In genomic region chr13:77528834-77529500, GRCh38 we compare ENCODE assay signal across 12 cellular contexts. TPM values are rescaled to one million over a fixed set of nuclear protein-coding genes. Genes with fewer than 3 reads are reported as not detected.
DNase-seq lines count a peak whose midpoint lies in the region; ATAC-seq and TF ChIP-seq lines count a peak whose summit lies in the region.
"Had no signal": no experiment of that assay in that cellular context is flagged by ENCODE, and none has a peak within 500 bp of the region (broad histone marks: within the 10 kb centered on the region; RNA-seq: fewer than 3 reads in every experiment).

No MANE protein-coding gene starts in this region.

- no peak for DNase-seq in activated CD4-positive, CD25-positive, alpha-beta regulatory T cell treated with anti-CD3 and anti-CD28 coated beads, Interleukin-2, amount 50 U/mL, for 72 hours
- no peak for DNase-seq in mesendoderm
- no peak for DNase-seq in NCI-H82 (lab: John Stamatoyannopoulos, UW)
- DNase-seq in DMS114 treated with DMSO at 0.1 percent for 48 hours (lab: John Stamatoyannopoulos, UW; ENCODE audit: unreplicated experiment), result no peak
- no peak for DNase-seq in HFFc6
- DNase-seq: GOT3, KG1 had no signal

- no peaks in the 10 kb centered on the region for H3K27me3 ChIP-seq in mesendoderm (ENCODE audit: insufficient read depth, low read length, poor library complexity)
- H3K27me3 ChIP-seq: ascending aorta had no signal

- H3K36me3 Mint-ChIP-seq in HFFc6 (ENCODE audit: low read depth), result no peaks in the 10 kb centered on the region

- no peak overlapping the region for H2AK5ac ChIP-seq in mesendoderm (ENCODE audit: low read length)

- H3K79me1 ChIP-seq in mesendoderm (ENCODE audit: low read length), result no peaks in the 10 kb centered on the region

- no peak overlapping the region for H2BK120ac ChIP-seq in mesendoderm (ENCODE audit: low read depth, low read length)

- no peak overlapping the region for H2BK5ac ChIP-seq in mesendoderm (ENCODE audit: low read length)

- no peak overlapping the region for H3K4me2 ChIP-seq in mesendoderm (ENCODE audit: low read length)

- H3K27me3 Mint-ChIP-seq in HFFc6 (ENCODE audit: insufficient read depth), result no peaks in the 10 kb centered on the region

- no peak overlapping the region for H3K27ac ChIP-seq in mesendoderm (ENCODE audit: low read depth, low read length)
- H3K27ac ChIP-seq: 22Rv1, ascending aorta had no signal

- no peak overlapping the region for H3K4me3 ChIP-seq in mesendoderm (ENCODE audit: low read length)
- H3K4me3 ChIP-seq: ascending aorta had no signal

- no peak overlapping the region for H3K4me3 Mint-ChIP-seq in HFFc6

- H4K5ac ChIP-seq in mesendoderm (ENCODE audit: low read length), result no peak overlapping the region

- WGBS in mesendoderm (ENCODE audit: extremely low coverage, insufficient coverage, low lambda C conversion rate), result no CpG with 5 or more reads among the region's 4 CpGs

- no peak overlapping the region for H3K23ac ChIP-seq in mesendoderm (ENCODE audit: low read length)

- H3K4me1 Mint-ChIP-seq in HFFc6 (ENCODE audit: low read depth), result no peaks in the 10 kb centered on the region

- no peak overlapping the region for H3K4ac ChIP-seq in mesendoderm (ENCODE audit: low read depth, low read length)

- H3K36me3 ChIP-seq in mesendoderm (ENCODE audit: control insufficient read depth, insufficient read depth, low read length), result no peaks in the 10 kb centered on the region
- H3K36me3 ChIP-seq: ascending aorta had no signal

- H3K4me1 ChIP-seq in mesendoderm (ENCODE audit: control insufficient read depth, low read depth, low read length), result peaks cover 7% of the 10 kb centered on the region
- H3K4me1 ChIP-seq: ascending aorta had no signal

- no peak overlapping the region for H4K8ac ChIP-seq in mesendoderm (ENCODE audit: low read depth, low read length)

- no peak overlapping the region for H3K56ac ChIP-seq in mesendoderm (ENCODE audit: low read length)

- H3K9ac ChIP-seq in mesendoderm (ENCODE audit: low read length), result no peak overlapping the region

- H3K27ac Mint-ChIP-seq in HFFc6, result no peak overlapping the region

- TF ChIP-seq CTCF in HFFc6 (IDR thresholded peaks at IDR 0.05), result no peak

- ATAC-seq in activated CD4-positive, CD25-positive, alpha-beta regulatory T cell treated with anti-CD3 and anti-CD28 coated beads, Interleukin-2, amount 50 U/mL, for 24 hours, result peak; percentile 17 to 55
- ATAC-seq in GM21529 (IDR thresholded peaks at IDR 0.05; ENCODE audit: unreplicated experiment), result peak; percentile 78
- ATAC-seq in HG03103 (IDR thresholded peaks at IDR 0.05; ENCODE audit: low read depth, unreplicated experiment), result peak; percentile 63

- H3K9me3 Mint-ChIP-seq in HFFc6, result no peaks in the 10 kb centered on the region; the same call in 1 of the 2 replicates

- H3K79me2 ChIP-seq in mesendoderm (ENCODE audit: control insufficient read depth, insufficient read depth, low read length), result no peaks in the 10 kb centered on the region

- peak overlapping the region; percentile 39 for H3K18ac ChIP-seq in mesendoderm (ENCODE audit: low read length)

- no peak overlapping the region for H2BK15ac ChIP-seq in mesendoderm (replicated peaks; ENCODE audit: low read depth)

RNA-seq across cellular contexts. Expression of gene SCEL, which starts 6.5 kb away (rescaled TPM):
- polyA plus RNA-seq in mesendoderm (2013, experiment 1 of 2), result 0.07 TPM
- 0.04 TPM for polyA plus RNA-seq in mesendoderm (2013, experiment 2 of 2)
- not detected for total RNA-seq in HFFc6 (2021; fragmentation: NEBNext Ultra II Directional; extraction: Animal tissue kit (Norgen Biotek cat#: 25700))
- total RNA-seq: ascending aorta had no signal
